ENCODE assay signal across 8 cellular contexts in genomic region chr13:67224148-67224846, GRCh38. TPM values are rescaled to one million over a fixed set of nuclear protein-coding genes. Genes with fewer than 3 reads are reported as not detected.
DNase-seq lines count a peak whose midpoint lies in the region; ATAC-seq and TF ChIP-seq lines count a peak whose summit lies in the region.

No MANE protein-coding gene starts in this region.

- H3K4me3 ChIP-seq in LNCaP clone FGC (ENCODE audit: low read depth, low read length) = no peak overlapping the region

- DNase-seq in DMS 273 (lab: John Stamatoyannopoulos, UW; ENCODE audit: unreplicated experiment) = peak; percentile 87
- peak; percentile 56 for DNase-seq in LNCaP clone FGC (ENCODE audit: low read depth)
- DNase-seq in RPMI7951 (ENCODE audit: low read depth) = peak; percentile 40
- DNase-seq in amniotic epithelial cell (ENCODE audit: low read depth) = peak; percentile 71
- DNase-seq in left cardiac atrium = peak; percentile 75
- peak; percentile 93 for DNase-seq in putamen (ENCODE audit: low spot score)
- DNase-seq in OCI-M2 (lab: John Stamatoyannopoulos, UW; ENCODE audit: unreplicated experiment) = no peak

- intact Hi-C loops in left cardiac atrium (cut with DNase I) = loop anchor here (2.0 to 10.0 kb wide), 5 partner anchors 149 to 1309 kb away; no protein-coding TSS in a partner anchor

- TF ChIP-seq CTCF in LNCaP clone FGC (IDR thresholded peaks at IDR 0.05; ENCODE audit: control insufficient read depth, extremely low read depth, insufficient read depth) = peak; percentile 71

- ATAC-seq in GM21529 (IDR thresholded peaks at IDR 0.05; ENCODE audit: unreplicated experiment) = peak; percentile 68
- ATAC-seq in left cardiac atrium = peak; percentile 81 to 86

RNA-seq across cellular contexts. Expression of gene PCDH9, which starts 5.8 kb away (rescaled TPM):
- 0.10 and 0.12 TPM in 2 replicates for total RNA-seq in RPMI7951 (2014; rRNA removed; shearing (Covaris generic))
- total RNA-seq in left cardiac atrium = 10 to 100 TPM; 17.9 to 19.0 TPM

Comparison
In these comparisons a context has a peak if more than half of its experiments do, and no peak if none do; other contexts are left out.
1. RNA of gene PCDH9, which starts 5.8 kb away (total RNA-seq): 17.9 to 19.0 TPM in left cardiac atrium; 0.10 to 0.12 TPM in RPMI7951; every median in the first group is over 10 times any median in the second.